ENCODE assay signal across 12 cellular contexts in the genomic region with DNA sequence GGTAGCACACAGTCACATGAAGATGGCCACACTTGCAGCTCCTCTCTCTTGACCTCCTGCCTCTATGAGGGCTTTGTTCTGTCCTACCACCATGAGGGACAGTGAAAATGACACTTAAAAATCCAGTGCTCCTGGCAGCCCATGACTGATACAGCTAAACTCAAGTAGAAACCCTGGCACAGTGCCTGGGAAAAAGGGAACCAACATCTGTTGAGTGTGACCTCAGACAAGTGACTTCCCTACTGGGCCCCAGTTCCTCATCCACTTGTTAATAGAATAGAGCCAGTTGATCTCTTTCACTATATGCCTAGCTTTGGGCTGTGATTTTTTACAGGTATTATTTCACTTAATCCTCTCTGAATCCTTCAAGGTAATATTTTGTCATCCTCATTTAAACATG. TPM values are rescaled to one million over a fixed set of nuclear protein-coding genes. Genes with fewer than 3 reads are reported as not detected.
DNase-seq lines count a peak whose midpoint lies in the region; ATAC-seq and TF ChIP-seq lines count a peak whose summit lies in the region.
"Had no signal": no experiment of that assay in that cellular context is flagged by ENCODE, and none has a peak within 500 bp of the region (broad histone marks: within the 10 kb centered on the region; RNA-seq: fewer than 3 reads in every experiment).

No MANE protein-coding gene starts in this region.

- H3K36me3 Mint-ChIP-seq in activated T-cell treated with anti-CD3 and anti-CD28 coated beads, Interleukin-2, amount 50 U/mL, for 24 hours (ENCODE audit: low read depth) = no peaks in the 10 kb centered on the region

- no peaks in the 10 kb centered on the region for H3K9me2 ChIP-seq in Karpas-422 (replicated peaks; ENCODE audit: insufficient read depth, low read length)

- H4K20me1 ChIP-seq in Karpas-422 (ENCODE audit: insufficient read depth, low read depth, low read length) = no peaks in the 10 kb centered on the region
- H4K20me1 ChIP-seq in smooth muscle cell (ENCODE audit: low read depth) = no peaks in the 10 kb centered on the region

- H3K79me2 ChIP-seq in Karpas-422 (ENCODE audit: low read length) (no peaks in the 10 kb centered on the region), smooth muscle cell (ENCODE audit: low read depth) (no peaks in the 10 kb centered on the region)

- H2AFZ ChIP-seq in Karpas-422 (ENCODE audit: low read length) (no peak overlapping the region), smooth muscle cell (ENCODE audit: low read depth) (no peak overlapping the region)

- 0 out of 2 replicates have a peak, but pooled peaks cover 3% of the 10 kb centered on the region for H3K27me3 ChIP-seq in Karpas-422 (ENCODE audit: low read length)
- H3K27me3 ChIP-seq in lower lobe of right lung (ENCODE audit: low read depth) = no peaks in the 10 kb centered on the region
- H3K27me3 ChIP-seq in smooth muscle cell (ENCODE audit: low read depth) = no peaks in the 10 kb centered on the region

- no peaks in the 10 kb centered on the region for H3K4me1 Mint-ChIP-seq in activated T-cell treated with anti-CD3 and anti-CD28 coated beads, Interleukin-2, amount 50 U/mL, for 24 hours (ENCODE audit: low read depth)

- no peaks in the 10 kb centered on the region for H3F3A ChIP-seq in smooth muscle cell (ENCODE audit: low read depth)

- no peak overlapping the region for H3K27ac Mint-ChIP-seq in activated T-cell treated with anti-CD3 and anti-CD28 coated beads, Interleukin-2, amount 50 U/mL, for 24 hours

- intact Hi-C loops in lower lobe of right lung (cut with DNase I) = no loop called here

- H3K9me3 Mint-ChIP-seq in activated T-cell treated with anti-CD3 and anti-CD28 coated beads, Interleukin-2, amount 50 U/mL, for 24 hours = no peaks in the 10 kb centered on the region

- H3K4me3 Mint-ChIP-seq in activated T-cell treated with anti-CD3 and anti-CD28 coated beads, Interleukin-2, amount 50 U/mL, for 24 hours = no peak overlapping the region

- TF ChIP-seq CTCF in lower lobe of right lung (IDR thresholded peaks at IDR 0.05) (no peak), smooth muscle cell (IDR thresholded peaks at IDR 0.05; ENCODE audit: borderline replicate concordance, insufficient read depth, poor library complexity, severe bottlenecking) (no peak)

- H3K4me2 ChIP-seq in Karpas-422 (ENCODE audit: low read depth, low read length, poor library complexity, severe bottlenecking) (no peak overlapping the region), smooth muscle cell (no peak overlapping the region)

- H3K27me3 Mint-ChIP-seq in activated T-cell treated with anti-CD3 and anti-CD28 coated beads, Interleukin-2, amount 50 U/mL, for 24 hours = peaks cover 11% of the 10 kb centered on the region

- H3K4me1 ChIP-seq in Karpas-422 (ENCODE audit: low read length) = no peaks in the 10 kb centered on the region
- H3K4me1 ChIP-seq in lower lobe of right lung = peaks cover 8% of the 10 kb centered on the region
- H3K4me1 ChIP-seq in smooth muscle cell (ENCODE audit: low read depth) = no peaks in the 10 kb centered on the region
- H3K4me1 ChIP-seq: HAP-1 had no signal

- no peaks in the 10 kb centered on the region for H3K36me3 ChIP-seq in Karpas-422 (ENCODE audit: insufficient read depth, low read length)
- H3K36me3 ChIP-seq in lower lobe of right lung = no peaks in the 10 kb centered on the region
- no peaks in the 10 kb centered on the region for H3K36me3 ChIP-seq in smooth muscle cell (ENCODE audit: low read depth)
- H3K36me3 ChIP-seq: HAP-1 had no signal

- no peak overlapping the region for H3K4me3 ChIP-seq in Karpas-422 (ENCODE audit: low read length)
- no peak overlapping the region for H3K4me3 ChIP-seq in lower lobe of right lung
- H3K4me3 ChIP-seq in smooth muscle cell = no peak overlapping the region
- H3K4me3 ChIP-seq: dorsolateral prefrontal cortex, HAP-1, skin epidermis had no signal

- peak; percentile 79 to 89 for ATAC-seq in lower lobe of right lung
- ATAC-seq in GM18867 (IDR thresholded peaks at IDR 0.05; ENCODE audit: unreplicated experiment) = no peak

- H3K9me3 ChIP-seq in Karpas-422 (ENCODE audit: low read length) (no peaks in the 10 kb centered on the region), lower lobe of right lung (no peaks in the 10 kb centered on the region), smooth muscle cell (replicated peaks; ENCODE audit: low read depth) (no peaks in the 10 kb centered on the region)
- H3K9me3 ChIP-seq: HAP-1 had no signal

- peak; percentile 88 to 93 for DNase-seq in AML-193 (lab: John Stamatoyannopoulos, UW)
- DNase-seq in Karpas-422 = peak; percentile 36
- peak; percentile 53 for DNase-seq in SKM-1 treated with dmso at 0.1 percent for 144 hours (lab: John Stamatoyannopoulos, UW; ENCODE audit: unreplicated experiment)
- peak; percentile 59 for DNase-seq in lower lobe of right lung
- no peak for DNase-seq in smooth muscle cell (lab: John Stamatoyannopoulos, UW; ENCODE audit: unreplicated experiment)
- no peak for DNase-seq in activated T-cell treated with anti-CD3 and anti-CD28 coated beads, Interleukin-2, amount 50 U/mL, for 24 hours
- no peak for DNase-seq in DMS153 (lab: John Stamatoyannopoulos, UW)

- H3K27ac ChIP-seq in Karpas-422 (ENCODE audit: low read length) = no peak overlapping the region
- H3K27ac ChIP-seq in lower lobe of right lung = no peak overlapping the region
- H3K27ac ChIP-seq in smooth muscle cell (ENCODE audit: low read depth) = no peak overlapping the region
- H3K27ac ChIP-seq: dorsolateral prefrontal cortex, skin epidermis had no signal

- H3K9ac ChIP-seq in Karpas-422 (ENCODE audit: low read length) = no peak overlapping the region
- H3K9ac ChIP-seq in smooth muscle cell (ENCODE audit: low read depth) = no peak overlapping the region

RNA-seq across cellular contexts. Expression of a gene that starts 4.8 kb away (rescaled TPM):
- 0.07 and 0.48 TPM in 2 replicates for total RNA-seq in Karpas-422 (2014; rRNA removed; shearing (Covaris generic); ENCODE audit: low replicate concordance)
- total RNA-seq in lower lobe of right lung = not detected
- total RNA-seq in smooth muscle cell = not detected in 2 replicates
- 0.08 TPM in 1 of 2 replicates, not detected in the other for polyA plus RNA-seq in smooth muscle cell
- polyA plus RNA-seq: AG04450 had no signal

Comparison
In these comparisons a context has a peak if more than half of its experiments do, and no peak if none do; other contexts are left out.
1. DNase-seq: peak in AML-193 (2 of 2), Karpas-422 (single experiment), SKM-1 treated with dmso at 0.1 percent for 144 hours (single experiment) and lower lobe of right lung (single experiment); none in smooth muscle cell (single experiment), activated T-cell treated with anti-CD3 and anti-CD28 coated beads, Interleukin-2, amount 50 U/mL, for 24 hours (single experiment) and DMS153 (single experiment).